8 cellular contexts compared by ENCODE assay signal in genomic region chr19:7799640-7800355, GRCh38. TPM values are rescaled to one million over a fixed set of nuclear protein-coding genes. Genes with fewer than 3 reads are reported as not detected.
DNase-seq lines count a peak whose midpoint lies in the region; ATAC-seq and TF ChIP-seq lines count a peak whose summit lies in the region.

No MANE protein-coding gene starts in this region.

- H3K27me3 Mint-ChIP-seq in type B pancreatic cell: peaks cover 35% of the 10 kb centered on the region

- peak; percentile 67 to 92 for ATAC-seq in activated naive CD4-positive, alpha-beta T cell treated with anti-CD3 and anti-CD28 coated beads, Interleukin-2, amount 50 U/mL, for 72 hours
- no peak for ATAC-seq in GM19023 (IDR thresholded peaks at IDR 0.05; ENCODE audit: unreplicated experiment)

- H4K20me1 ChIP-seq in osteoblast (ENCODE audit: insufficient read depth, low read length): no peaks in the 10 kb centered on the region

- H3K27ac Mint-ChIP-seq in activated naive CD4-positive, alpha-beta T cell treated with anti-CD3 and anti-CD28 coated beads, Interleukin-2, amount 50 U/mL, for 72 hours: no peak overlapping the region
- H3K27ac Mint-ChIP-seq in type B pancreatic cell: peak overlapping the region; percentile 77

- no peak overlapping the region for H3K27ac ChIP-seq in SJSA1
- no peak overlapping the region for H3K27ac ChIP-seq in osteoblast (ENCODE audit: low read depth, low read length)

- H3K27me3 ChIP-seq in MG63 (peaks cover 42% of the 10 kb centered on the region), SJSA1 (replicated peaks) (peaks cover 37% of the 10 kb centered on the region), osteoblast (ENCODE audit: insufficient read depth, low read length) (peaks cover 25% of the 10 kb centered on the region)

- H3K4me1 ChIP-seq in SJSA1 (replicated peaks) (no peaks in the 10 kb centered on the region), osteoblast (ENCODE audit: insufficient read depth, low read length) (peaks cover 6% of the 10 kb centered on the region)

- no peak overlapping the region for H3K4me3 ChIP-seq in MG63
- no peak overlapping the region for H3K4me3 ChIP-seq in SJSA1
- peak overlapping the region; percentile 58 for H3K4me3 ChIP-seq in osteoblast (ENCODE audit: insufficient read depth, low read length)

- H3K4me2 ChIP-seq in osteoblast (ENCODE audit: insufficient read depth, low read length): peak overlapping the region; percentile 80

- H3K4me1 Mint-ChIP-seq in type B pancreatic cell (ENCODE audit: unreplicated experiment): peaks cover 6% of the 10 kb centered on the region

- H3K4me3 Mint-ChIP-seq in type B pancreatic cell: peak overlapping the region; percentile 74

- no peaks in the 10 kb centered on the region for H3K9me3 Mint-ChIP-seq in activated naive CD4-positive, alpha-beta T cell treated with anti-CD3 and anti-CD28 coated beads, Interleukin-2, amount 50 U/mL, for 72 hours
- H3K9me3 Mint-ChIP-seq in type B pancreatic cell: no peaks in the 10 kb centered on the region

- no peaks in the 10 kb centered on the region for H3K36me3 ChIP-seq in MG63
- no peaks in the 10 kb centered on the region for H3K36me3 ChIP-seq in SJSA1
- no peaks in the 10 kb centered on the region for H3K36me3 ChIP-seq in osteoblast (ENCODE audit: insufficient read depth, low read length)

- H2AFZ ChIP-seq in osteoblast (ENCODE audit: low read length): peak overlapping the region; percentile 78

- intact Hi-C loops in head of caudate nucleus (cut with DNase I): loop anchor here (10.0 kb wide), 1 partner anchor 235 kb away; no protein-coding TSS in a partner anchor

- peaks cover 25% of the 10 kb centered on the region for H3K9me3 ChIP-seq in MG63
- H3K9me3 ChIP-seq in SJSA1 (replicated peaks): peaks cover 7% of the 10 kb centered on the region
- no peaks in the 10 kb centered on the region for H3K9me3 ChIP-seq in osteoblast (ENCODE audit: low read depth, low read length)

- DNase-seq in DMS53 treated with DMSO at 0.1 percent for 48 hours (lab: John Stamatoyannopoulos, UW; ENCODE audit: unreplicated experiment): peak; percentile 25
- peak; percentile 60 for DNase-seq in MG63
- peak; percentile 45 to 62 for DNase-seq in SJSA1 (ENCODE audit: low read depth in 1 of 2, low spot score in 2 of 2)
- DNase-seq in activated naive CD4-positive, alpha-beta T cell treated with anti-CD3 and anti-CD28 coated beads, Interleukin-2, amount 50 U/mL, for 72 hours (ENCODE audit: low spot score in 2 of 2): peak; percentile 67 to 79
- DNase-seq in head of caudate nucleus: peak; percentile 43 to 90 (median 74)
- DNase-seq in osteoblast (ENCODE audit: insufficient read length, low spot score, missing footprints): peak; percentile 88
- DNase-seq in type B pancreatic cell (ENCODE audit: extremely low spot score, unreplicated experiment): no peak

- no peaks in the 10 kb centered on the region for H3K79me2 ChIP-seq in osteoblast (ENCODE audit: insufficient read depth, low read length)

- H3K36me3 Mint-ChIP-seq in activated naive CD4-positive, alpha-beta T cell treated with anti-CD3 and anti-CD28 coated beads, Interleukin-2, amount 50 U/mL, for 72 hours: no peaks in the 10 kb centered on the region
- no peaks in the 10 kb centered on the region for H3K36me3 Mint-ChIP-seq in type B pancreatic cell

- TF ChIP-seq CTCF in osteoblast (IDR thresholded peaks at IDR 0.05; ENCODE audit: extremely low read depth, low read depth, low read length) (peak; percentile 68), type B pancreatic cell (conservative IDR thresholded peaks at IDR 0.05) (peak; percentile 78)

RNA-seq across cellular contexts. Expression of gene EVI5L, which starts 30.2 kb away (rescaled TPM):
- total RNA-seq in MG63 (2014; rRNA removed; shearing (Covaris generic); ENCODE audit: low replicate concordance): 21.4 and 31.0 TPM in 2 replicates
- 15.6 and 16.3 TPM in 2 replicates for total RNA-seq in SJSA1 (2014; rRNA removed; shearing (Covaris generic))
- 1 to 10 TPM; 4.6 to 7.8 TPM for total RNA-seq in activated naive CD4-positive, alpha-beta T cell treated with anti-CD3 and anti-CD28 coated beads, Interleukin-2, amount 50 U/mL, for 72 hours
- total RNA-seq in osteoblast (24.8 and 26.1 TPM in 2 replicates), type B pancreatic cell (ENCODE audit: low replicate concordance) (11.7 and 19.0 TPM in 2 replicates)

RNA-seq across cellular contexts. Expression of gene CLEC4M, which starts 36.8 kb away (rescaled TPM):
- total RNA-seq in MG63 (2014; rRNA removed; shearing (Covaris generic); ENCODE audit: low replicate concordance): not detected in 2 replicates
- total RNA-seq in SJSA1 (2014; rRNA removed; shearing (Covaris generic)): not detected in 2 replicates
- not detected for total RNA-seq in activated naive CD4-positive, alpha-beta T cell treated with anti-CD3 and anti-CD28 coated beads, Interleukin-2, amount 50 U/mL, for 72 hours
- not detected in 2 replicates for total RNA-seq in osteoblast
- 0.48 and 0.69 TPM in 2 replicates for total RNA-seq in type B pancreatic cell (ENCODE audit: low replicate concordance)

RNA-seq across cellular contexts. Expression of gene CD209, which starts 52.5 kb away (rescaled TPM):
- not detected in 2 replicates for total RNA-seq in MG63 (2014; rRNA removed; shearing (Covaris generic); ENCODE audit: low replicate concordance)
- total RNA-seq in SJSA1 (2014; rRNA removed; shearing (Covaris generic)): not detected in 2 replicates
- not detected for total RNA-seq in activated naive CD4-positive, alpha-beta T cell treated with anti-CD3 and anti-CD28 coated beads, Interleukin-2, amount 50 U/mL, for 72 hours
- total RNA-seq in osteoblast (not detected in 2 replicates), type B pancreatic cell (ENCODE audit: low replicate concordance) (not detected in 2 replicates)
